1 cellular context compared by ENCODE assay signal in the genomic region with DNA sequence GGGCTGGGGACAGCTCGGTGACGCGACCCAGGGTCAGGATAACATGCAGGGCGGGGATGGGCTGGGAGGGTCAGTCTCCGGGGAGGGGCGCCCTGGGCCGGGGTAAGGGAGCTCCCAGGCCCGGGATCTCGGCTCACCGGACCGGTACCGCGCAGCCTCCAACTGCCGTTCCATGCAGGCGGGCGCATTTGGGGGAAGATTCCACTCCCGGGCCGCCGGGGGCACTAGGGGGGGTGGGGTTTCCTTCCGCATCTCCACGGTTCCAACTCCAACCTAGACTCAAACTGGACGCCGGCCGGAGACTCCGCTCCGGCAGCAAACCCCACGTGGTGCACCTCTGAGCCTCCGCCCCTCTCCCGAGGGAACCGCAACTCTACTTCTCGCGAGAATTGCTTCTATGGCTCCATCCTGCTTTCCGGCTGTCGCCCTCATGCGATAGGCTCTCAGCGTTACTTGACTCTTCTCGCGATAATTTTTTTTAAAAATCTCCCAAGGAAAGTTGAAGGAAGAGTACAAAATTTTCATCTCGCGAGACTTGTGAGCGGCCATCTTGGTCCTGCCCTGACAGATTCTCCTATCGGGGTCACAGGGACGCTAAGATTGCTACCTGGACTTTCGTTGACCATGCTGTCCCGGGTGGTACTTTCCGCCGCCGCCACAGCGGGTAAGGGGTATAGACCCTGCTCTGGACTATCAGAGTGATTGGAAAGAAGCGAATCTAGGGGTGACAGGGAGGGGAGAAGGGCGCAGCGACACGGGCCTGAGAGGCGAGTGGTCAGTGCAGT.
TF ChIP-seq lines count a peak whose summit lies in the region.

A gene with protein sequence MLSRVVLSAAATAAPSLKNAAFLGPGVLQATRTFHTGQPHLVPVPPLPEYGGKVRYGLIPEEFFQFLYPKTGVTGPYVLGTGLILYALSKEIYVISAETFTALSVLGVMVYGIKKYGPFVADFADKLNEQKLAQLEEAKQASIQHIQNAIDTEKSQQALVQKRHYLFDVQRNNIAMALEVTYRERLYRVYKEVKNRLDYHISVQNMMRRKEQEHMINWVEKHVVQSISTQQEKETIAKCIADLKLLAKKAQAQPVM (plus strand): TSS at position 547 of the 785 bp plus-strand sequence. CDS start 78 bp downstream, at position 625.
A gene (minus strand): TSS at position 339 of the 785 bp plus-strand sequence. CDS start 87 bp downstream, at position 252.

TF ChIP-seq in HepG2, 621 proteins besides CTCF, POLR2A, EP300 and RAD21 (continues in another document):
- no peak for TF ChIP-seq SIX4 (CRISPR knock-in tag; IDR thresholded peaks at IDR 0.05)
- TF ChIP-seq MAZ (IDR thresholded peaks at IDR 0.05; ENCODE audit: borderline replicate concordance, low read depth, low read length): no peak; the same call in 1 of the 2 replicates
- no peak; the same call in 1 of the 2 replicates for TF ChIP-seq MAZ (CRISPR knock-in tag; IDR thresholded peaks at IDR 0.05; ENCODE audit: low read depth)
- TF ChIP-seq, protein P1, sequence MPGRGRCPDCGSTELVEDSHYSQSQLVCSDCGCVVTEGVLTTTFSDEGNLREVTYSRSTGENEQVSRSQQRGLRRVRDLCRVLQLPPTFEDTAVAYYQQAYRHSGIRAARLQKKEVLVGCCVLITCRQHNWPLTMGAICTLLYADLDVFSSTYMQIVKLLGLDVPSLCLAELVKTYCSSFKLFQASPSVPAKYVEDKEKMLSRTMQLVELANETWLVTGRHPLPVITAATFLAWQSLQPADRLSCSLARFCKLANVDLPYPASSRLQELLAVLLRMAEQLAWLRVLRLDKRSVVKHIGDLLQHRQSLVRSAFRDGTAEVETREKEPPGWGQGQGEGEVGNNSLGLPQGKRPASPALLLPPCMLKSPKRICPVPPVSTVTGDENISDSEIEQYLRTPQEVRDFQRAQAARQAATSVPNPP (CRISPR knock-in tag; IDR thresholded peaks at IDR 0.05): no peak
- TF ChIP-seq CENPX (CRISPR knock-in tag; IDR thresholded peaks at IDR 0.05): no peak
- no peak for TF ChIP-seq ZNF124 (CRISPR knock-in tag; IDR thresholded peaks at IDR 0.05)
- peak; percentile 95 for TF ChIP-seq ZMYM4 (CRISPR knock-in tag; IDR thresholded peaks at IDR 0.05)
- no peak for TF ChIP-seq SYNCRIP (IDR thresholded peaks at IDR 0.05; ENCODE audit: insufficient read depth, low read depth, low read length)
- TF ChIP-seq SSRP1 (CRISPR knock-in tag; IDR thresholded peaks at IDR 0.05): no peak
- no peak for TF ChIP-seq ZNF354B (CRISPR knock-in tag; IDR thresholded peaks at IDR 0.05)
- no peak for TF ChIP-seq ZBTB21 (CRISPR knock-in tag; IDR thresholded peaks at IDR 0.05)
- TF ChIP-seq CBFB (CRISPR knock-in tag; IDR thresholded peaks at IDR 0.05): no peak
- no peak for TF ChIP-seq SP140L (CRISPR knock-in tag; IDR thresholded peaks at IDR 0.05; ENCODE audit: borderline replicate concordance)
- TF ChIP-seq, protein P2, sequence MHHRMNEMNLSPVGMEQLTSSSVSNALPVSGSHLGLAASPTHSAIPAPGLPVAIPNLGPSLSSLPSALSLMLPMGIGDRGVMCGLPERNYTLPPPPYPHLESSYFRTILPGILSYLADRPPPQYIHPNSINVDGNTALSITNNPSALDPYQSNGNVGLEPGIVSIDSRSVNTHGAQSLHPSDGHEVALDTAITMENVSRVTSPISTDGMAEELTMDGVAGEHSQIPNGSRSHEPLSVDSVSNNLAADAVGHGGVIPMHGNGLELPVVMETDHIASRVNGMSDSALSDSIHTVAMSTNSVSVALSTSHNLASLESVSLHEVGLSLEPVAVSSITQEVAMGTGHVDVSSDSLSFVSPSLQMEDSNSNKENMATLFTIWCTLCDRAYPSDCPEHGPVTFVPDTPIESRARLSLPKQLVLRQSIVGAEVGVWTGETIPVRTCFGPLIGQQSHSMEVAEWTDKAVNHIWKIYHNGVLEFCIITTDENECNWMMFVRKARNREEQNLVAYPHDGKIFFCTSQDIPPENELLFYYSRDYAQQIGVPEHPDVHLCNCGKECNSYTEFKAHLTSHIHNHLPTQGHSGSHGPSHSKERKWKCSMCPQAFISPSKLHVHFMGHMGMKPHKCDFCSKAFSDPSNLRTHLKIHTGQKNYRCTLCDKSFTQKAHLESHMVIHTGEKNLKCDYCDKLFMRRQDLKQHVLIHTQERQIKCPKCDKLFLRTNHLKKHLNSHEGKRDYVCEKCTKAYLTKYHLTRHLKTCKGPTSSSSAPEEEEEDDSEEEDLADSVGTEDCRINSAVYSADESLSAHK (CRISPR knock-in tag; IDR thresholded peaks at IDR 0.05; ENCODE audit: borderline replicate concordance): no peak
- 0 out of 2 replicates have a peak, but pooled peaks have one; percentile 51 for TF ChIP-seq DNMT3B (CRISPR knock-in tag; conservative IDR thresholded peaks at IDR 0.05)
- peak; percentile 72 for TF ChIP-seq PHF20 (CRISPR knock-in tag; IDR thresholded peaks at IDR 0.05)
- TF ChIP-seq NONO (IDR thresholded peaks at IDR 0.05): no peak
- TF ChIP-seq NONO (CRISPR knock-in tag; conservative IDR thresholded peaks at IDR 0.05): peak; percentile 78
- TF ChIP-seq GATA4 (IDR thresholded peaks at IDR 0.05; ENCODE audit: borderline replicate concordance, low read depth): no peak
- TF ChIP-seq, protein P3, sequence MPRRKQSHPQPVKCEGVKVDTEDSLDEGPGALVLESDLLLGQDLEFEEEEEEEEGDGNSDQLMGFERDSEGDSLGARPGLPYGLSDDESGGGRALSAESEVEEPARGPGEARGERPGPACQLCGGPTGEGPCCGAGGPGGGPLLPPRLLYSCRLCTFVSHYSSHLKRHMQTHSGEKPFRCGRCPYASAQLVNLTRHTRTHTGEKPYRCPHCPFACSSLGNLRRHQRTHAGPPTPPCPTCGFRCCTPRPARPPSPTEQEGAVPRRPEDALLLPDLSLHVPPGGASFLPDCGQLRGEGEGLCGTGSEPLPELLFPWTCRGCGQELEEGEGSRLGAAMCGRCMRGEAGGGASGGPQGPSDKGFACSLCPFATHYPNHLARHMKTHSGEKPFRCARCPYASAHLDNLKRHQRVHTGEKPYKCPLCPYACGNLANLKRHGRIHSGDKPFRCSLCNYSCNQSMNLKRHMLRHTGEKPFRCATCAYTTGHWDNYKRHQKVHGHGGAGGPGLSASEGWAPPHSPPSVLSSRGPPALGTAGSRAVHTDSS (CRISPR knock-in tag; conservative IDR thresholded peaks at IDR 0.05): no peak
- TF ChIP-seq, protein P4, sequence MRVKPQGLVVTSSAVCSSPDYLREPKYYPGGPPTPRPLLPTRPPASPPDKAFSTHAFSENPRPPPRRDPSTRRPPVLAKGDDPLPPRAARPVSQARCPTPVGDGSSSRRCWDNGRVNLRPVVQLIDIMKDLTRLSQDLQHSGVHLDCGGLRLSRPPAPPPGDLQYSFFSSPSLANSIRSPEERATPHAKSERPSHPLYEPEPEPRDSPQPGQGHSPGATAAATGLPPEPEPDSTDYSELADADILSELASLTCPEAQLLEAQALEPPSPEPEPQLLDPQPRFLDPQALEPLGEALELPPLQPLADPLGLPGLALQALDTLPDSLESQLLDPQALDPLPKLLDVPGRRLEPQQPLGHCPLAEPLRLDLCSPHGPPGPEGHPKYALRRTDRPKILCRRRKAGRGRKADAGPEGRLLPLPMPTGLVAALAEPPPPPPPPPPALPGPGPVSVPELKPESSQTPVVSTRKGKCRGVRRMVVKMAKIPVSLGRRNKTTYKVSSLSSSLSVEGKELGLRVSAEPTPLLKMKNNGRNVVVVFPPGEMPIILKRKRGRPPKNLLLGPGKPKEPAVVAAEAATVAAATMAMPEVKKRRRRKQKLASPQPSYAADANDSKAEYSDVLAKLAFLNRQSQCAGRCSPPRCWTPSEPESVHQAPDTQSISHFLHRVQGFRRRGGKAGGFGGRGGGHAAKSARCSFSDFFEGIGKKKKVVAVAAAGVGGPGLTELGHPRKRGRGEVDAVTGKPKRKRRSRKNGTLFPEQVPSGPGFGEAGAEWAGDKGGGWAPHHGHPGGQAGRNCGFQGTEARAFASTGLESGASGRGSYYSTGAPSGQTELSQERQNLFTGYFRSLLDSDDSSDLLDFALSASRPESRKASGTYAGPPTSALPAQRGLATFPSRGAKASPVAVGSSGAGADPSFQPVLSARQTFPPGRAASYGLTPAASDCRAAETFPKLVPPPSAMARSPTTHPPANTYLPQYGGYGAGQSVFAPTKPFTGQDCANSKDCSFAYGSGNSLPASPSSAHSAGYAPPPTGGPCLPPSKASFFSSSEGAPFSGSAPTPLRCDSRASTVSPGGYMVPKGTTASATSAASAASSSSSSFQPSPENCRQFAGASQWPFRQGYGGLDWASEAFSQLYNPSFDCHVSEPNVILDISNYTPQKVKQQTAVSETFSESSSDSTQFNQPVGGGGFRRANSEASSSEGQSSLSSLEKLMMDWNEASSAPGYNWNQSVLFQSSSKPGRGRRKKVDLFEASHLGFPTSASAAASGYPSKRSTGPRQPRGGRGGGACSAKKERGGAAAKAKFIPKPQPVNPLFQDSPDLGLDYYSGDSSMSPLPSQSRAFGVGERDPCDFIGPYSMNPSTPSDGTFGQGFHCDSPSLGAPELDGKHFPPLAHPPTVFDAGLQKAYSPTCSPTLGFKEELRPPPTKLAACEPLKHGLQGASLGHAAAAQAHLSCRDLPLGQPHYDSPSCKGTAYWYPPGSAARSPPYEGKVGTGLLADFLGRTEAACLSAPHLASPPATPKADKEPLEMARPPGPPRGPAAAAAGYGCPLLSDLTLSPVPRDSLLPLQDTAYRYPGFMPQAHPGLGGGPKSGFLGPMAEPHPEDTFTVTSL (CRISPR knock-in tag; IDR thresholded peaks at IDR 0.05; ENCODE audit: borderline replicate concordance): no peak
- peak; percentile 56 for TF ChIP-seq HNRNPLL (IDR thresholded peaks at IDR 0.05; ENCODE audit: low read depth, low read length, poor library complexity, severe bottlenecking)
- TF ChIP-seq, protein P5, sequence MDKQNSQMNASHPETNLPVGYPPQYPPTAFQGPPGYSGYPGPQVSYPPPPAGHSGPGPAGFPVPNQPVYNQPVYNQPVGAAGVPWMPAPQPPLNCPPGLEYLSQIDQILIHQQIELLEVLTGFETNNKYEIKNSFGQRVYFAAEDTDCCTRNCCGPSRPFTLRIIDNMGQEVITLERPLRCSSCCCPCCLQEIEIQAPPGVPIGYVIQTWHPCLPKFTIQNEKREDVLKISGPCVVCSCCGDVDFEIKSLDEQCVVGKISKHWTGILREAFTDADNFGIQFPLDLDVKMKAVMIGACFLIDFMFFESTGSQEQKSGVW (CRISPR knock-in tag; IDR thresholded peaks at IDR 0.05; ENCODE audit: borderline replicate concordance): no peak
- no peak for TF ChIP-seq ZNF44 (CRISPR knock-in tag; IDR thresholded peaks at IDR 0.05)
- TF ChIP-seq, protein P6, sequence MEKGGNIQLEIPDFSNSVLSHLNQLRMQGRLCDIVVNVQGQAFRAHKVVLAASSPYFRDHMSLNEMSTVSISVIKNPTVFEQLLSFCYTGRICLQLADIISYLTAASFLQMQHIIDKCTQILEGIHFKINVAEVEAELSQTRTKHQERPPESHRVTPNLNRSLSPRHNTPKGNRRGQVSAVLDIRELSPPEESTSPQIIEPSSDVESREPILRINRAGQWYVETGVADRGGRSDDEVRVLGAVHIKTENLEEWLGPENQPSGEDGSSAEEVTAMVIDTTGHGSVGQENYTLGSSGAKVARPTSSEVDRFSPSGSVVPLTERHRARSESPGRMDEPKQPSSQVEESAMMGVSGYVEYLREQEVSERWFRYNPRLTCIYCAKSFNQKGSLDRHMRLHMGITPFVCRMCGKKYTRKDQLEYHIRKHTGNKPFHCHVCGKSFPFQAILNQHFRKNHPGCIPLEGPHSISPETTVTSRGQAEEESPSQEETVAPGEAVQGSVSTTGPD (CRISPR knock-in tag; IDR thresholded peaks at IDR 0.05): no peak
- no peak for TF ChIP-seq FOXM1 (CRISPR knock-in tag; IDR thresholded peaks at IDR 0.05)
- peak; percentile 69 for TF ChIP-seq ZFY (CRISPR knock-in tag; IDR thresholded peaks at IDR 0.05)
- TF ChIP-seq, protein P7, sequence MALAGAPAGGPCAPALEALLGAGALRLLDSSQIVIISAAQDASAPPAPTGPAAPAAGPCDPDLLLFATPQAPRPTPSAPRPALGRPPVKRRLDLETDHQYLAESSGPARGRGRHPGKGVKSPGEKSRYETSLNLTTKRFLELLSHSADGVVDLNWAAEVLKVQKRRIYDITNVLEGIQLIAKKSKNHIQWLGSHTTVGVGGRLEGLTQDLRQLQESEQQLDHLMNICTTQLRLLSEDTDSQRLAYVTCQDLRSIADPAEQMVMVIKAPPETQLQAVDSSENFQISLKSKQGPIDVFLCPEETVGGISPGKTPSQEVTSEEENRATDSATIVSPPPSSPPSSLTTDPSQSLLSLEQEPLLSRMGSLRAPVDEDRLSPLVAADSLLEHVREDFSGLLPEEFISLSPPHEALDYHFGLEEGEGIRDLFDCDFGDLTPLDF (CRISPR knock-in tag; IDR thresholded peaks at IDR 0.05): no peak; the same call in 1 of the 2 replicates
- TF ChIP-seq, protein P8, sequence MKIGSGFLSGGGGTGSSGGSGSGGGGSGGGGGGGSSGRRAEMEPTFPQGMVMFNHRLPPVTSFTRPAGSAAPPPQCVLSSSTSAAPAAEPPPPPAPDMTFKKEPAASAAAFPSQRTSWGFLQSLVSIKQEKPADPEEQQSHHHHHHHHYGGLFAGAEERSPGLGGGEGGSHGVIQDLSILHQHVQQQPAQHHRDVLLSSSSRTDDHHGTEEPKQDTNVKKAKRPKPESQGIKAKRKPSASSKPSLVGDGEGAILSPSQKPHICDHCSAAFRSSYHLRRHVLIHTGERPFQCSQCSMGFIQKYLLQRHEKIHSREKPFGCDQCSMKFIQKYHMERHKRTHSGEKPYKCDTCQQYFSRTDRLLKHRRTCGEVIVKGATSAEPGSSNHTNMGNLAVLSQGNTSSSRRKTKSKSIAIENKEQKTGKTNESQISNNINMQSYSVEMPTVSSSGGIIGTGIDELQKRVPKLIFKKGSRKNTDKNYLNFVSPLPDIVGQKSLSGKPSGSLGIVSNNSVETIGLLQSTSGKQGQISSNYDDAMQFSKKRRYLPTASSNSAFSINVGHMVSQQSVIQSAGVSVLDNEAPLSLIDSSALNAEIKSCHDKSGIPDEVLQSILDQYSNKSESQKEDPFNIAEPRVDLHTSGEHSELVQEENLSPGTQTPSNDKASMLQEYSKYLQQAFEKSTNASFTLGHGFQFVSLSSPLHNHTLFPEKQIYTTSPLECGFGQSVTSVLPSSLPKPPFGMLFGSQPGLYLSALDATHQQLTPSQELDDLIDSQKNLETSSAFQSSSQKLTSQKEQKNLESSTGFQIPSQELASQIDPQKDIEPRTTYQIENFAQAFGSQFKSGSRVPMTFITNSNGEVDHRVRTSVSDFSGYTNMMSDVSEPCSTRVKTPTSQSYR (CRISPR knock-in tag; IDR thresholded peaks at IDR 0.05; ENCODE audit: borderline replicate concordance): no peak
- TF ChIP-seq, protein P9, sequence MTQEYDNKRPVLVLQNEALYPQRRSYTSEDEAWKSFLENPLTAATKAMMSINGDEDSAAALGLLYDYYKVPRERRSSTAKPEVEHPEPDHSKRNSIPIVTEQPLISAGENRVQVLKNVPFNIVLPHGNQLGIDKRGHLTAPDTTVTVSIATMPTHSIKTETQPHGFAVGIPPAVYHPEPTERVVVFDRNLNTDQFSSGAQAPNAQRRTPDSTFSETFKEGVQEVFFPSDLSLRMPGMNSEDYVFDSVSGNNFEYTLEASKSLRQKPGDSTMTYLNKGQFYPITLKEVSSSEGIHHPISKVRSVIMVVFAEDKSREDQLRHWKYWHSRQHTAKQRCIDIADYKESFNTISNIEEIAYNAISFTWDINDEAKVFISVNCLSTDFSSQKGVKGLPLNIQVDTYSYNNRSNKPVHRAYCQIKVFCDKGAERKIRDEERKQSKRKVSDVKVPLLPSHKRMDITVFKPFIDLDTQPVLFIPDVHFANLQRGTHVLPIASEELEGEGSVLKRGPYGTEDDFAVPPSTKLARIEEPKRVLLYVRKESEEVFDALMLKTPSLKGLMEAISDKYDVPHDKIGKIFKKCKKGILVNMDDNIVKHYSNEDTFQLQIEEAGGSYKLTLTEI (CRISPR knock-in tag; conservative IDR thresholded peaks at IDR 0.05): no peak
